Comparison of ENCODE assay signal across 1 cellular context in the genomic region with DNA sequence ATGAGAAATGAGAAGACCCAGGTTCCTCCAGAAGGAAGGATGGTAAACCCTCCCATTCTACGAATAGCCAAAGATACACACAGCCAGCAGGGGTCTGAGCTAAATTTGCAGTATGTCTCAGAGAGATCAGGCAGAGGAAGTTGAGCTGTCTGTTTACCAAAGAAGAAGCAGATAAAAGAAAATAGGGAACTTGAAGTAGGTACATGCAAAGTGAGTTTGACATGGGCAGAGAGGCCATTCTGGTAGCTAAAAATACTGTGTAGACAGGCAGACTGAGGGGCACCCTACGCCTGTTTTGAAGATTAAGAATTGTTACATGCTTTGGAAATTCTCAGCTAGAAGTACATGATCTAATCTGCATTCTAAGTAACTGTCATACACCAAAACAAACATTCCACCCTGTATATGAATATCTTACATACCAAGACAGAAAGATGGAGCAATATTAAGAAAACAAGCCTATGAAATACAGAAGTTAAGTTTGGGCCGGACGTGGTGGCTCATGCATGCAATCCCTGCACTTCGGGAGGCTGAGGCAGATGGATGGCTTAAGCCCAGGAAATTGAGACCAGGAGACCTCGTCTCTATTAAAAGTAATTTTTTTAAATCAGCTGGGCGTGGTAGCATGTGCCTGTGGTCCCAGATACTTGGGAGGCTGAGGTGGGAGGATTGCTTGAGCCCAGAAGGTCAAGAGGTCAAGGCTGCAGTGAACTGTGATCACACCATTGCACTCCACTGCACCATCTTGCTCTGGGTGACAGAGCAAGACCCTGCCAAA.
TF ChIP-seq lines count a peak whose summit lies in the region.

No MANE protein-coding gene starts in this region.

TF ChIP-seq in GM23338, 12 proteins besides CTCF, POLR2A, EP300 and RAD21:
- TF ChIP-seq, protein P1, sequence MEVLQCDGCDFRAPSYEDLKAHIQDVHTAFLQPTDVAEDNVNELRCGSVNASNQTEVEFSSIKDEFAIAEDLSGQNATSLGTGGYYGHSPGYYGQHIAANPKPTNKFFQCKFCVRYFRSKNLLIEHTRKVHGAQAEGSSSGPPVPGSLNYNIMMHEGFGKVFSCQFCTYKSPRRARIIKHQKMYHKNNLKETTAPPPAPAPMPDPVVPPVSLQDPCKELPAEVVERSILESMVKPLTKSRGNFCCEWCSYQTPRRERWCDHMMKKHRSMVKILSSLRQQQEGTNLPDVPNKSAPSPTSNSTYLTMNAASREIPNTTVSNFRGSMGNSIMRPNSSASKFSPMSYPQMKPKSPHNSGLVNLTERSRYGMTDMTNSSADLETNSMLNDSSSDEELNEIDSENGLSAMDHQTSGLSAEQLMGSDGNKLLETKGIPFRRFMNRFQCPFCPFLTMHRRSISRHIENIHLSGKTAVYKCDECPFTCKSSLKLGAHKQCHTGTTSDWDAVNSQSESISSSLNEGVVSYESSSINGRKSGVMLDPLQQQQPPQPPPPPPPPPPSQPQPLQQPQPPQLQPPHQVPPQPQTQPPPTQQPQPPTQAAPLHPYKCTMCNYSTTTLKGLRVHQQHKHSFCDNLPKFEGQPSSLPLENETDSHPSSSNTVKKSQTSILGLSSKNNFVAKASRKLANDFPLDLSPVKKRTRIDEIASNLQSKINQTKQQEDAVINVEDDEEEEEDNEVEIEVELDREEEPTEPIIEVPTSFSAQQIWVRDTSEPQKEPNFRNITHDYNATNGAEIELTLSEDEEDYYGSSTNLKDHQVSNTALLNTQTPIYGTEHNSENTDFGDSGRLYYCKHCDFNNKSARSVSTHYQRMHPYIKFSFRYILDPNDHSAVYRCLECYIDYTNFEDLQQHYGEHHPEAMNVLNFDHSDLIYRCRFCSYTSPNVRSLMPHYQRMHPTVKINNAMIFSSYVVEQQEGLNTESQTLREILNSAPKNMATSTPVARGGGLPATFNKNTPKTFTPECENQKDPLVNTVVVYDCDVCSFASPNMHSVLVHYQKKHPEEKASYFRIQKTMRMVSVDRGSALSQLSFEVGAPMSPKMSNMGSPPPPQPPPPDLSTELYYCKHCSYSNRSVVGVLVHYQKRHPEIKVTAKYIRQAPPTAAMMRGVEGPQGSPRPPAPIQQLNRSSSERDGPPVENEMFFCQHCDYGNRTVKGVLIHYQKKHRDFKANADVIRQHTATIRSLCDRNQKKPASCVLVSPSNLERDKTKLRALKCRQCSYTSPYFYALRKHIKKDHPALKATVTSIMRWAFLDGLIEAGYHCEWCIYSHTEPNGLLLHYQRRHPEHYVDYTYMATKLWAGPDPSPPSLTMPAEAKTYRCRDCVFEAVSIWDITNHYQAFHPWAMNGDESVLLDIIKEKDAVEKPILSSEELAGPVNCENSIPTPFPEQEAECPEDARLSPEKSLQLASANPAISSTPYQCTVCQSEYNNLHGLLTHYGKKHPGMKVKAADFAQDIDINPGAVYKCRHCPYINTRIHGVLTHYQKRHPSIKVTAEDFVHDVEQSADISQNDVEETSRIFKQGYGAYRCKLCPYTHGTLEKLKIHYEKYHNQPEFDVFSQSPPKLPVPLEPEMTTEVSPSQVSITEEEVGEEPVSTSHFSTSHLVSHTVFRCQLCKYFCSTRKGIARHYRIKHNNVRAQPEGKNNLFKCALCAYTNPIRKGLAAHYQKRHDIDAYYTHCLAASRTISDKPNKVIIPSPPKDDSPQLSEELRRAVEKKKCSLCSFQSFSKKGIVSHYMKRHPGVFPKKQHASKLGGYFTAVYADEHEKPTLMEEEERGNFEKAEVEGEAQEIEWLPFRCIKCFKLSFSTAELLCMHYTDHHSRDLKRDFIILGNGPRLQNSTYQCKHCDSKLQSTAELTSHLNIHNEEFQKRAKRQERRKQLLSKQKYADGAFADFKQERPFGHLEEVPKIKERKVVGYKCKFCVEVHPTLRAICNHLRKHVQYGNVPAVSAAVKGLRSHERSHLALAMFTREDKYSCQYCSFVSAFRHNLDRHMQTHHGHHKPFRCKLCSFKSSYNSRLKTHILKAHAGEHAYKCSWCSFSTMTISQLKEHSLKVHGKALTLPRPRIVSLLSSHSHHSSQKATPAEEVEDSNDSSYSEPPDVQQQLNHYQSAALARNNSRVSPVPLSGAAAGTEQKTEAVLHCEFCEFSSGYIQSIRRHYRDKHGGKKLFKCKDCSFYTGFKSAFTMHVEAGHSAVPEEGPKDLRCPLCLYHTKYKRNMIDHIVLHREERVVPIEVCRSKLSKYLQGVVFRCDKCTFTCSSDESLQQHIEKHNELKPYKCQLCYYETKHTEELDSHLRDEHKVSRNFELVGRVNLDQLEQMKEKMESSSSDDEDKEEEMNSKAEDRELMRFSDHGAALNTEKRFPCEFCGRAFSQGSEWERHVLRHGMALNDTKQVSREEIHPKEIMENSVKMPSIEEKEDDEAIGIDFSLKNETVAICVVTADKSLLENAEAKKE (CRISPR knock-in tag; IDR thresholded peaks at IDR 0.05) = no peak
- TF ChIP-seq EZH2phosphoT487 (IDR thresholded peaks at IDR 0.05; ENCODE audit: unreplicated experiment) = no peak
